9 cellular contexts compared by ENCODE assay signal in genomic region chr10:99917963-99918825, GRCh38.
DNase-seq lines count a peak whose midpoint lies in the region; ATAC-seq and TF ChIP-seq lines count a peak whose summit lies in the region.
"Had no signal": no experiment of that assay in that cellular context is flagged by ENCODE, and none has a peak within 500 bp of the region (broad histone marks: within the 10 kb centered on the region; RNA-seq: fewer than 3 reads in every experiment).

No MANE protein-coding gene starts in this region.

- H3K4me1 ChIP-seq in heart right ventricle, result peaks cover 0 to 37% (median 15%) of the 10 kb centered on the region in 9 donors
- peaks cover 7% of the 10 kb centered on the region for H3K4me1 ChIP-seq in ovary (ENCODE audit: insufficient read depth)

- 13 to 14% methylated on average over 10 of the region's 10 CpGs for WGBS in heart right ventricle, 2 donors
- 8 to 13% (median 11%) methylated on average over 10 of the region's 10 CpGs for WGBS in ovary, 3 donors

- H3K27ac Mint-ChIP-seq in activated naive CD4-positive, alpha-beta T cell treated with anti-CD3 and anti-CD28 coated beads for 36 hours, result no peak overlapping the region
- H3K27ac Mint-ChIP-seq in activated CD8-positive, alpha-beta T cell treated with anti-CD3 and anti-CD28 coated beads for 36 hours, result no peak overlapping the region
- H3K27ac Mint-ChIP-seq: IgD-negative memory B cell had no signal

- peak; percentile 22 for DNase-seq in Daoy (ENCODE audit: low read depth)
- DNase-seq in WERI-Rb-1, result peak; percentile 31
- peak in 1 of 2 donors; percentile 44 for DNase-seq in heart right ventricle
- DNase-seq in ovary, result peak; percentile 59 to 71 (median 64)
- no peak for DNase-seq in activated naive CD4-positive, alpha-beta T cell treated with anti-CD3 and anti-CD28 coated beads for 36 hours
- no peak for DNase-seq in epidermal melanocyte (ENCODE audit: insufficient read length, low spot score)
- no peak for DNase-seq in activated CD8-positive, alpha-beta T cell treated with anti-CD3 and anti-CD28 coated beads for 36 hours

- TF ChIP-seq EP300 in ovary (IDR thresholded peaks at IDR 0.05), result no peak

- no peaks in the 10 kb centered on the region for H3K27me3 Mint-ChIP-seq in activated naive CD4-positive, alpha-beta T cell treated with anti-CD3 and anti-CD28 coated beads for 36 hours (ENCODE audit: low read depth)
- no peaks in the 10 kb centered on the region for H3K27me3 Mint-ChIP-seq in activated CD8-positive, alpha-beta T cell treated with anti-CD3 and anti-CD28 coated beads for 36 hours
- H3K27me3 Mint-ChIP-seq: IgD-negative memory B cell had no signal

- TF ChIP-seq CTCF in WERI-Rb-1 (IDR thresholded peaks at IDR 0.05; ENCODE audit: low read depth, low read length) (no peak), heart right ventricle (IDR thresholded peaks at IDR 0.05) (no peak), ovary (IDR thresholded peaks at IDR 0.05) (no peak)
- TF ChIP-seq CTCF in activated CD8-positive, alpha-beta T cell treated with anti-CD3 and anti-CD28 coated beads for 36 hours (IDR thresholded peaks at IDR 0.05), result no peak

- H3K36me3 ChIP-seq in WERI-Rb-1 (no peaks in the 10 kb centered on the region; the same call in 1 of the 2 replicates), heart right ventricle (peaks cover 0 to 13% (median 0%) of the 10 kb centered on the region in 9 donors), ovary (no peaks in the 10 kb centered on the region)

- H3K27ac ChIP-seq in WERI-Rb-1, result 0 out of 2 replicates have a peak overlapping the region, but pooled peaks have one; percentile 4
- peak overlapping the region in 7 of 10 donors; percentile 22 to 75 (median 57) for H3K27ac ChIP-seq in heart right ventricle
- H3K27ac ChIP-seq in ovary, result peak overlapping the region in 1 of 2 donors; percentile 27

- no peaks in the 10 kb centered on the region for H3K9me3 Mint-ChIP-seq in activated naive CD4-positive, alpha-beta T cell treated with anti-CD3 and anti-CD28 coated beads for 36 hours
- no peaks in the 10 kb centered on the region for H3K9me3 Mint-ChIP-seq in activated CD8-positive, alpha-beta T cell treated with anti-CD3 and anti-CD28 coated beads for 36 hours
- H3K9me3 Mint-ChIP-seq: IgD-negative memory B cell had no signal

- H3K9me3 ChIP-seq in WERI-Rb-1 (ENCODE audit: severe bottlenecking) (no peaks in the 10 kb centered on the region), heart right ventricle (no peaks in the 10 kb centered on the region), ovary (no peaks in the 10 kb centered on the region)

- POLR2A ChIA-PET in activated CD8-positive, alpha-beta T cell treated with anti-CD3 and anti-CD28 coated beads for 36 hours (lab: Charles Lee), result no interaction called here

- H3K4me3 ChIP-seq in WERI-Rb-1 (ENCODE audit: low read depth, low read length), result peak overlapping the region; percentile 8; the same call in 1 of the 2 replicates
- peak overlapping the region in 9 of 10 donors; percentile 18 to 48 (median 37) for H3K4me3 ChIP-seq in heart right ventricle
- H3K4me3 ChIP-seq in ovary, result peak overlapping the region; percentile 8

- no peaks in the 10 kb centered on the region for H3K27me3 ChIP-seq in WERI-Rb-1 (ENCODE audit: insufficient read depth, low read depth, severe bottlenecking)
- H3K27me3 ChIP-seq in heart right ventricle, result no peaks in the 10 kb centered on the region
- H3K27me3 ChIP-seq in ovary, result no peaks in the 10 kb centered on the region

- H3K4me1 Mint-ChIP-seq in activated naive CD4-positive, alpha-beta T cell treated with anti-CD3 and anti-CD28 coated beads for 36 hours (ENCODE audit: low read depth), result no peaks in the 10 kb centered on the region
- peaks cover 3% of the 10 kb centered on the region for H3K4me1 Mint-ChIP-seq in activated CD8-positive, alpha-beta T cell treated with anti-CD3 and anti-CD28 coated beads for 36 hours (ENCODE audit: low read depth)

- CTCF ChIA-PET in activated naive CD4-positive, alpha-beta T cell treated with anti-CD3 and anti-CD28 coated beads for 36 hours (lab: Charles Lee), result no interaction called here
- CTCF ChIA-PET in activated CD8-positive, alpha-beta T cell treated with anti-CD3 and anti-CD28 coated beads for 36 hours (lab: Charles Lee), result interaction anchor here (0.7 to 1.2 kb wide), 2 partner anchors 73 to 127 kb away, joined by 4 to 5 read pairs; no protein-coding TSS in a partner anchor

- intact Hi-C loops in heart right ventricle (cut with DNase I), result loop anchor here in 2 of 10 donors (5.0 to 10.0 kb wide), 2 partner anchors 87 to 89 kb away; partner anchors contain the start of gene DNMBP (in 2 of the 2)
- intact Hi-C loops in ovary (cut with DNase I), result loop anchor here in 1 of 4 donors (10.0 kb wide), 1 partner anchor 87 kb away; the partner anchor contains the start of gene DNMBP
- intact Hi-C loops in activated naive CD4-positive, alpha-beta T cell treated with anti-CD3 and anti-CD28 coated beads for 36 hours (cut with micrococcal nuclease), result no loop called here
- intact Hi-C loops in activated CD8-positive, alpha-beta T cell treated with anti-CD3 and anti-CD28 coated beads for 36 hours (cut with micrococcal nuclease), result no loop called here

- no peak for TF ChIP-seq POLR2A in ovary (IDR thresholded peaks at IDR 0.05)

- peaks cover 1% of the 10 kb centered on the region for H3K36me3 Mint-ChIP-seq in activated naive CD4-positive, alpha-beta T cell treated with anti-CD3 and anti-CD28 coated beads for 36 hours (ENCODE audit: low read depth)
- H3K36me3 Mint-ChIP-seq in activated CD8-positive, alpha-beta T cell treated with anti-CD3 and anti-CD28 coated beads for 36 hours (ENCODE audit: low read depth), result no peaks in the 10 kb centered on the region

- ATAC-seq in heart right ventricle, result peak in 7 of 8 donors; percentile 60 to 79 (median 72)
- ATAC-seq in HG03025 (IDR thresholded peaks at IDR 0.05; ENCODE audit: low FRiP score, unreplicated experiment), result no peak
- no peak for ATAC-seq in activated CD8-positive, alpha-beta T cell treated with anti-CD3 and anti-CD28 coated beads for 36 hours

- H3K4me3 Mint-ChIP-seq in activated naive CD4-positive, alpha-beta T cell treated with anti-CD3 and anti-CD28 coated beads for 36 hours, result no peak overlapping the region
- H3K4me3 Mint-ChIP-seq in activated CD8-positive, alpha-beta T cell treated with anti-CD3 and anti-CD28 coated beads for 36 hours, result no peak overlapping the region
- H3K4me3 Mint-ChIP-seq: IgD-negative memory B cell had no signal

Comparison
In these comparisons a context has a peak if more than half of its experiments do, and no peak if none do; other contexts are left out.
1. DNase-seq: peak in Daoy (single experiment), WERI-Rb-1 (single experiment) and ovary (5 of 5); none in activated naive CD4-positive, alpha-beta T cell treated with anti-CD3 and anti-CD28 coated beads for 36 hours (single experiment), epidermal melanocyte (single experiment) and activated CD8-positive, alpha-beta T cell treated with anti-CD3 and anti-CD28 coated beads for 36 hours (single experiment).
2. ATAC-seq: peak in heart right ventricle (7 of 8); none in HG03025 (single experiment) and activated CD8-positive, alpha-beta T cell treated with anti-CD3 and anti-CD28 coated beads for 36 hours (single experiment).
3. Peak in every context shown above with its lines, with median percentiles within 50 percentile points of each other: H3K4me3 ChIP-seq.